11 cellular contexts compared by ENCODE assay signal in genomic region chr9:99778308-99778707, GRCh38. TPM values are rescaled to one million over a fixed set of nuclear protein-coding genes. Genes with fewer than 3 reads are reported as not detected.
DNase-seq lines count a peak whose midpoint lies in the region; ATAC-seq, FAIRE-seq and TF ChIP-seq lines count a peak whose summit lies in the region.
"Had no signal": no experiment of that assay in that cellular context is flagged by ENCODE, and none has a peak within 500 bp of the region (broad histone marks: within the 10 kb centered on the region; RNA-seq: fewer than 3 reads in every experiment).

No MANE protein-coding gene starts in this region.

- POLR2A ChIA-PET in Caco-2 (lab: Charles Lee) = no interaction called here

- H3K9me3 Mint-ChIP-seq in Caco-2 (ENCODE audit: unreplicated experiment) (no peaks in the 10 kb centered on the region), neural progenitor cell (no peaks in the 10 kb centered on the region)

- no peaks in the 10 kb centered on the region for H3K4me1 ChIP-seq in Caco-2
- no peaks in the 10 kb centered on the region for H3K4me1 ChIP-seq in small intestine (ENCODE audit: control insufficient read depth in 2 of 2, insufficient read depth in 1 of 2, low read depth in 1 of 2, low read length in 1 of 2)
- H3K4me1 ChIP-seq in neural progenitor cell = no peaks in the 10 kb centered on the region

- H3K9ac ChIP-seq in neural progenitor cell = no peak overlapping the region

- no peak overlapping the region for H2AFZ ChIP-seq in neural progenitor cell (replicated peaks)

- WGBS in small intestine, 3 donors = 67 to 77% (median 75%) methylated on average over 2 of the region's 2 CpGs

- no peaks in the 10 kb centered on the region for H3K27me3 ChIP-seq in Caco-2 (replicated peaks; ENCODE audit: control insufficient read depth, insufficient read depth, low read length)
- no peaks in the 10 kb centered on the region for H3K27me3 ChIP-seq in small intestine (ENCODE audit: control insufficient read depth in 2 of 2, insufficient read depth in 2 of 2, low read length in 2 of 2)
- no peaks in the 10 kb centered on the region for H3K27me3 ChIP-seq in neural progenitor cell

- no peaks in the 10 kb centered on the region for H4K20me1 ChIP-seq in neural progenitor cell (ENCODE audit: low read depth)

- no peak for ATAC-seq in HG02938 (IDR thresholded peaks at IDR 0.05; ENCODE audit: unreplicated experiment)
- ATAC-seq: HepG2, Panc1 had no signal

- H3K27me3 Mint-ChIP-seq in Caco-2 (ENCODE audit: insufficient read depth, unreplicated experiment) (peaks cover 14% of the 10 kb centered on the region), neural progenitor cell (ENCODE audit: insufficient read depth, low read depth) (no peaks in the 10 kb centered on the region)

- H3K36me3 Mint-ChIP-seq in Caco-2 (ENCODE audit: insufficient read depth, unreplicated experiment) = no peaks in the 10 kb centered on the region
- no peaks in the 10 kb centered on the region for H3K36me3 Mint-ChIP-seq in neural progenitor cell

- H3K4me3 ChIP-seq in AG09309 (ENCODE audit: control insufficient read depth, low read depth, low read length) (no peak overlapping the region), Caco-2 (ENCODE audit: low read depth, low read length) (no peak overlapping the region), small intestine (ENCODE audit: low read depth in 1 of 2, low read length in 2 of 2) (no peak overlapping the region), neural progenitor cell (no peak overlapping the region)

- H3K79me2 ChIP-seq in neural progenitor cell (ENCODE audit: low read depth) = no peaks in the 10 kb centered on the region

- H3F3A ChIP-seq in neural progenitor cell (ENCODE audit: low read depth) = no peaks in the 10 kb centered on the region

- H3K36me3 ChIP-seq in Caco-2 (ENCODE audit: control insufficient read depth, insufficient read depth, low read length) (no peaks in the 10 kb centered on the region), small intestine (ENCODE audit: control insufficient read depth in 2 of 2, insufficient read depth in 2 of 2, low read length in 2 of 2) (no peaks in the 10 kb centered on the region), neural progenitor cell (no peaks in the 10 kb centered on the region)

- no peak for FAIRE-seq in small intestine (lab: Jason Lieb, UNC)
- FAIRE-seq: HepG2 had no signal

- H3K4me3 Mint-ChIP-seq in Caco-2 (ENCODE audit: unreplicated experiment) = no peak overlapping the region
- no peak overlapping the region for H3K4me3 Mint-ChIP-seq in neural progenitor cell

- DNase-seq in AG09309 (ENCODE audit: low read depth) (peak; percentile 51), HK-2 (ENCODE audit: unreplicated experiment) (peak; percentile 29), amniotic stem cell (lab: John Stamatoyannopoulos, UW) (peak; percentile 81), non-pigmented ciliary epithelial cell (ENCODE audit: low read depth) (peak; percentile 80), Caco-2 (no peak), small intestine (no peak), neural progenitor cell (ENCODE audit: low spot score) (no peak)
- DNase-seq: activated effector memory CD4-positive, alpha-beta T cell treated with Interleukin-2 at 50 U/mL for 16 hours had no signal

- H3K27ac ChIP-seq in small intestine (ENCODE audit: low read depth in 1 of 2, low read length in 1 of 2) (no peak overlapping the region), neural progenitor cell (no peak overlapping the region)

- H3K4me1 Mint-ChIP-seq in Caco-2 (ENCODE audit: low read depth, unreplicated experiment) (no peaks in the 10 kb centered on the region), neural progenitor cell (no peaks in the 10 kb centered on the region)

- no TSS peak for BruUV-seq in Caco-2 (replicated peaks; lab: Mats Ljungman, UMichigan)

- H3K27ac Mint-ChIP-seq in Caco-2 (ENCODE audit: unreplicated experiment) = no peak overlapping the region
- H3K27ac Mint-ChIP-seq in neural progenitor cell = no peak overlapping the region

- intact Hi-C loops in Caco-2 (cut with micrococcal nuclease; ENCODE audit: unreplicated experiment) = no loop called here

- no peak overlapping the region for H3K4me2 ChIP-seq in neural progenitor cell

- TF ChIP-seq CTCF in AG09309 (IDR thresholded peaks at IDR 0.05; ENCODE audit: control insufficient read depth, insufficient read depth, low read depth, low read length, missing control alignments) = no peak
- no peak for TF ChIP-seq CTCF in Caco-2 (IDR thresholded peaks at IDR 0.05; ENCODE audit: insufficient read depth in 1 of 2, low read depth in 1 of 2, low read length in 1 of 2, severe bottlenecking in 1 of 2, unreplicated experiment in 1 of 2)
- TF ChIP-seq CTCF in neural progenitor cell (IDR thresholded peaks at IDR 0.05) = no peak

- CTCF ChIA-PET in Caco-2 (lab: Charles Lee) = no interaction called here

- H3K9me3 ChIP-seq in Caco-2 (no peaks in the 10 kb centered on the region; the same call in 1 of the 2 replicates), small intestine (ENCODE audit: control insufficient read depth, low read depth) (no peaks in the 10 kb centered on the region), neural progenitor cell (ENCODE audit: low read depth) (no peaks in the 10 kb centered on the region)

RNA-seq across cellular contexts. Expression of gene NR4A3, which starts 43.4 kb away (rescaled TPM):
- 0.39 and 0.44 TPM in 2 replicates for total RNA-seq in Caco-2 (2022)
- polyA plus RNA-seq in small intestine = 1 to 10 TPM in 1 of 3 donors, under 1 TPM in 1, not detected in 1; 0.81 to 1.0 TPM
- 0.26 and 0.59 TPM in 2 replicates for total RNA-seq in neural progenitor cell (ENCODE audit: low replicate concordance)

Comparison
In these comparisons a context has a peak if more than half of its experiments do, and no peak if none do; other contexts are left out.
1. DNase-seq: peak in AG09309 (single experiment), HK-2 (single experiment), amniotic stem cell (single experiment) and non-pigmented ciliary epithelial cell (single experiment); none in Caco-2 (0 of 2), small intestine (single experiment) and neural progenitor cell (single experiment).